In genomic region chr2:69616755-69617154, GRCh38 we compare ENCODE assay signal across 8 cellular contexts. TPM values are rescaled to one million over a fixed set of nuclear protein-coding genes. Genes with fewer than 3 reads are reported as not detected.
A peak's percentile ranks its signal among the peaks of the same experiment; 100 is the strongest.
DNase-seq lines count a peak whose midpoint lies in the region; ATAC-seq and TF ChIP-seq lines count a peak whose summit lies in the region.
"Had no signal": no experiment of that assay in that cellular context is flagged by ENCODE, and none has a peak within 500 bp of the region (broad histone marks: within the 10 kb centered on the region; RNA-seq: fewer than 3 reads in every experiment).

No MANE protein-coding gene starts in this region.

- peaks cover 0 to 51% (median 2%) of the 10 kb centered on the region in 3 donors for H3K4me1 ChIP-seq in gastroesophageal sphincter

- DNase-seq in NB4 (ENCODE audit: low read depth) (peak; percentile 62), ureter (ENCODE audit: low spot score) (no peak)
- DNase-seq in activated naive CD8-positive, alpha-beta T cell treated with anti-CD3 and anti-CD28 coated beads, Interleukin-2, amount 50 U/mL, for 16 hours (ENCODE audit: low read depth, low spot score) = peak; percentile 27
- DNase-seq in stimulated activated CD8-positive, alpha-beta memory T cell treated with anti-CD3 and anti-CD28 coated beads, Interleukin-12 subunit alpha, Interleukin-12 subunit beta, amount 100 ng/mL, for 24 hours (ENCODE audit: extremely low read depth) = peak; percentile 15
- DNase-seq: NCI-H446 had no signal

- ATAC-seq in GM21423 (IDR thresholded peaks at IDR 0.05; ENCODE audit: unreplicated experiment) (peak; percentile 43), HG02610 (IDR thresholded peaks at IDR 0.05; ENCODE audit: unreplicated experiment) (no peak), gastroesophageal sphincter (no peak)

- 33% methylated on average over 1 of the region's 1 CpG; no CpG with 5 or more reads in 1 of the 2 donors for WGBS in gastroesophageal sphincter (ENCODE audit: low coverage in 1 of 2), 2 donors

- TF ChIP-seq CTCF in NB4 (IDR thresholded peaks at IDR 0.05; ENCODE audit: low read depth, low read length) = no peak
- TF ChIP-seq CTCF in gastroesophageal sphincter (IDR thresholded peaks at IDR 0.05) = no peak

- TF ChIP-seq POLR2A in NB4 (IDR thresholded peaks at IDR 0.05; ENCODE audit: extremely low read depth, insufficient read length) (no peak), gastroesophageal sphincter (IDR thresholded peaks at IDR 0.05) (no peak)

- no peak overlapping the region for H3K4me3 ChIP-seq in NB4 (ENCODE audit: low read depth, low read length)
- H3K4me3 ChIP-seq in gastroesophageal sphincter = no peak overlapping the region

- H3K27me3 ChIP-seq in gastroesophageal sphincter = no peaks in the 10 kb centered on the region

- no peaks in the 10 kb centered on the region for H3K9me3 ChIP-seq in gastroesophageal sphincter

- no peak overlapping the region for H3K27ac ChIP-seq in gastroesophageal sphincter

- H3K36me3 ChIP-seq in gastroesophageal sphincter = peaks cover 0 to 4% of the 10 kb centered on the region in 2 donors

- TF ChIP-seq EP300 in gastroesophageal sphincter (IDR thresholded peaks at IDR 0.05) = no peak

RNA-seq across cellular contexts. Expression of gene AAK1, which starts 26.8 kb away (rescaled TPM):
- total RNA-seq in ureter (97.0 TPM), gastroesophageal sphincter (10 to 100 TPM; 32.3 to 55.9 (median 49.6) TPM)
